ENCODE assay signal across 19 cellular contexts in genomic region chr13:31278874-31279273, GRCh38.
DNase-seq lines count a peak whose midpoint lies in the region; ATAC-seq and TF ChIP-seq lines count a peak whose summit lies in the region.
"Had no signal": no experiment of that assay in that cellular context is flagged by ENCODE, and none has a peak within 500 bp of the region (broad histone marks: within the 10 kb centered on the region; RNA-seq: fewer than 3 reads in every experiment).

No MANE protein-coding gene starts in this region.

- intact Hi-C loops in Right ventricle myocardium inferior (cut with DNase I): no loop called here

- no peaks in the 10 kb centered on the region for H3K9me3 ChIP-seq in right atrium auricular region
- H3K9me3 ChIP-seq: A549 had no signal

- H3K4me3 ChIP-seq in right atrium auricular region (no peak overlapping the region), astrocyte of the cerebellum (ENCODE audit: low read depth, low read length) (no peak overlapping the region), fibroblast of the aortic adventitia (ENCODE audit: low read depth, low read length) (no peak overlapping the region)
- H3K4me3 ChIP-seq: A549, BLaER1, GM23338 had no signal

- TF ChIP-seq CTCF in right atrium auricular region (IDR thresholded peaks at IDR 0.05) (no peak), astrocyte of the cerebellum (IDR thresholded peaks at IDR 0.05; ENCODE audit: low read depth, low read length, missing control alignments) (no peak), fibroblast of the aortic adventitia (IDR thresholded peaks at IDR 0.05; ENCODE audit: insufficient read depth, low read length) (no peak)

- no peak overlapping the region for H3K27ac ChIP-seq in right atrium auricular region
- H3K27ac ChIP-seq: 22Rv1, A549, BLaER1 had no signal

- in situ Hi-C loops in astrocyte of the cerebellum (cut with HindIII; ENCODE audit: low sequenced_read_pairs): no loop called here

- DNase-seq in Right ventricle myocardium inferior (ENCODE audit: missing footprints) (no peak), right atrium auricular region (ENCODE audit: low spot score) (no peak), astrocyte of the cerebellum (ENCODE audit: low read depth) (peak; percentile 20), fibroblast of the aortic adventitia (ENCODE audit: low read depth) (peak; percentile 55), NCI-H774 (lab: John Stamatoyannopoulos, UW) (no peak), hepatic stellate cell (ENCODE audit: low spot score) (no peak)
- DNase-seq: CD4-positive, alpha-beta memory T cell; DMS153; DMS79; GDM1; H7; HFFc6; IMR-90 had no signal

- no peaks in the 10 kb centered on the region for H3K27me3 ChIP-seq in right atrium auricular region
- H3K27me3 ChIP-seq: BLaER1 had no signal

- H3K4me1 ChIP-seq in right atrium auricular region: no peaks in the 10 kb centered on the region
- H3K4me1 ChIP-seq: A549, BLaER1 had no signal

- peak; percentile 48 for ATAC-seq in Right ventricle myocardium inferior
- no peak for ATAC-seq in HG03139 (IDR thresholded peaks at IDR 0.05; ENCODE audit: unreplicated experiment)
- ATAC-seq: A549, GM23338, HCT116 had no signal

- peaks cover 26% of the 10 kb centered on the region for H3K36me3 ChIP-seq in right atrium auricular region

Comparison
In these comparisons a context has a peak if more than half of its experiments do, and no peak if none do; other contexts are left out.
1. DNase-seq: peak in astrocyte of the cerebellum (single experiment) and fibroblast of the aortic adventitia (single experiment); none in Right ventricle myocardium inferior (single experiment), right atrium auricular region (single experiment), NCI-H774 (single experiment) and hepatic stellate cell (single experiment).